ENCODE assay signal across 8 cellular contexts in genomic region chr5:10354048-10354872, GRCh38. TPM values are rescaled to one million over a fixed set of nuclear protein-coding genes. Genes with fewer than 3 reads are reported as not detected.
A peak's percentile ranks its signal among the peaks of the same experiment; 100 is the strongest.
DNase-seq lines count a peak whose midpoint lies in the region; ATAC-seq and TF ChIP-seq lines count a peak whose summit lies in the region.

No MANE protein-coding gene starts in this region.

- no peak overlapping the region for H3K4me3 ChIP-seq in KMS-11 (IDR thresholded peaks at IDR 0.05; ENCODE audit: insufficient read depth, low read depth, low read length)
- peak overlapping the region; percentile 77 to 99 (median 97) for H3K4me3 ChIP-seq in breast epithelium
- H3K4me3 ChIP-seq in kidney epithelial cell (ENCODE audit: low read depth, low read length) = peak overlapping the region; percentile 92

- peaks cover 30% of the 10 kb centered on the region for H3K4me1 Mint-ChIP-seq in T-helper 1 cell treated with Interleukin-12 subunit alpha and Interleukin-12 subunit beta and Interleukin-4 antibody, amounts not matched to agents 30 μg/mL and 1 μg/mL, for 36 hours (ENCODE audit: low read depth)

- peak overlapping the region; percentile 98 for H3K27ac ChIP-seq in KMS-11
- peak overlapping the region; percentile 95 to 99 for H3K27ac ChIP-seq in breast epithelium

- intact Hi-C loops in breast epithelium (cut with DNase I; ENCODE audit: low total_unique reads) = no loop called here

- H3K79me2 ChIP-seq in KMS-11 (ENCODE audit: insufficient read depth, low read depth) = peaks cover 53% of the 10 kb centered on the region

- peak; percentile 21 for ATAC-seq in GM21576 (IDR thresholded peaks at IDR 0.05; ENCODE audit: unreplicated experiment)

- H3K27me3 Mint-ChIP-seq in T-helper 1 cell treated with Interleukin-12 subunit alpha and Interleukin-12 subunit beta and Interleukin-4 antibody, amounts not matched to agents 30 μg/mL and 1 μg/mL, for 36 hours (ENCODE audit: low read depth) = no peaks in the 10 kb centered on the region

- peak; percentile 30 for DNase-seq in DMS79 treated with DMSO at 0.1 percent for 48 hours (lab: John Stamatoyannopoulos, UW)
- DNase-seq in breast epithelium (ENCODE audit: low spot score in 2 of 2) = peak in 1 of 2 donors; percentile 40
- no peak for DNase-seq in kidney epithelial cell (ENCODE audit: low read depth)
- peak; percentile 50 for DNase-seq in stimulated activated CD4-positive, alpha-beta T cell treated with anti-CD3 and anti-CD28 coated beads, Interleukin-4, amount 100 ng/mL, for 1 hour
- DNase-seq in middle frontal gyrus (ENCODE audit: extremely low spot score, low spot score) = no peak

- TF ChIP-seq POLR2A in breast epithelium (IDR thresholded peaks at IDR 0.05) = no peak

- H3K27me3 ChIP-seq in KMS-11 (ENCODE audit: insufficient read depth, low read depth) (no peaks in the 10 kb centered on the region), breast epithelium (no peaks in the 10 kb centered on the region), kidney epithelial cell (ENCODE audit: control insufficient read depth, insufficient read depth, low read length) (no peaks in the 10 kb centered on the region)

- peak overlapping the region; percentile 23; the same call in 1 of the 2 replicates for H2AFZ ChIP-seq in KMS-11 (ENCODE audit: low read depth)

- H3K9ac ChIP-seq in KMS-11 = peak overlapping the region; percentile 95

- H3K9me3 ChIP-seq in breast epithelium = no peaks in the 10 kb centered on the region

- peak overlapping the region; percentile 99 for H3K27ac Mint-ChIP-seq in T-helper 1 cell treated with Interleukin-12 subunit alpha and Interleukin-12 subunit beta and Interleukin-4 antibody, amounts not matched to agents 30 μg/mL and 1 μg/mL, for 36 hours

- peaks cover 24% of the 10 kb centered on the region for H4K20me1 ChIP-seq in KMS-11 (ENCODE audit: insufficient read depth)

- H3K4me1 ChIP-seq in KMS-11 (ENCODE audit: low read depth, poor library complexity, severe bottlenecking) (peaks cover 42% of the 10 kb centered on the region), breast epithelium (no peaks in the 10 kb centered on the region)

- TF ChIP-seq CTCF in KMS-11 (conservative IDR thresholded peaks at IDR 0.05; ENCODE audit: low read depth, low read length) (no peak), breast epithelium (IDR thresholded peaks at IDR 0.05) (no peak), kidney epithelial cell (IDR thresholded peaks at IDR 0.05; ENCODE audit: insufficient read depth, low read length, poor library complexity, severe bottlenecking) (no peak)

- H3K36me3 ChIP-seq in KMS-11 (ENCODE audit: insufficient read depth) (no peaks in the 10 kb centered on the region), breast epithelium (no peaks in the 10 kb centered on the region), kidney epithelial cell (ENCODE audit: control insufficient read depth, insufficient read depth, low read length) (no peaks in the 10 kb centered on the region)

- H3K36me3 Mint-ChIP-seq in T-helper 1 cell treated with Interleukin-12 subunit alpha and Interleukin-12 subunit beta and Interleukin-4 antibody, amounts not matched to agents 30 μg/mL and 1 μg/mL, for 36 hours (ENCODE audit: low read depth) = no peaks in the 10 kb centered on the region

- no peaks in the 10 kb centered on the region for H3K9me3 Mint-ChIP-seq in T-helper 1 cell treated with Interleukin-12 subunit alpha and Interleukin-12 subunit beta and Interleukin-4 antibody, amounts not matched to agents 30 μg/mL and 1 μg/mL, for 36 hours

- H3K4me2 ChIP-seq in KMS-11 = peak overlapping the region; percentile 96

- H3K4me3 Mint-ChIP-seq in T-helper 1 cell treated with Interleukin-12 subunit alpha and Interleukin-12 subunit beta and Interleukin-4 antibody, amounts not matched to agents 30 μg/mL and 1 μg/mL, for 36 hours = peak overlapping the region; percentile 98

RNA-seq across cellular contexts. Expression of gene MARCHF6, which starts 0.8 kb away (rescaled TPM):
- 100 to 1,000 TPM in 2 of 3 donors, 10 to 100 TPM in 1; 90.8 to 123 (median 121) TPM for total RNA-seq in breast epithelium
- 40.7 and 47.1 TPM in 2 replicates for total RNA-seq in kidney epithelial cell

RNA-seq across cellular contexts. Expression of gene CMBL, which starts 46.6 kb away (rescaled TPM):
- 1 to 10 TPM; 8.2 to 9.4 (median 9.2) TPM for total RNA-seq in breast epithelium
- 7.7 and 7.8 TPM in 2 replicates for total RNA-seq in kidney epithelial cell

Comparison
In these comparisons a context has a peak if more than half of its experiments do, and no peak if none do; other contexts are left out.
1. DNase-seq: peak in DMS79 treated with DMSO at 0.1 percent for 48 hours (single experiment) and stimulated activated CD4-positive, alpha-beta T cell treated with anti-CD3 and anti-CD28 coated beads, Interleukin-4, amount 100 ng/mL, for 1 hour (single experiment); none in kidney epithelial cell (single experiment) and middle frontal gyrus (single experiment).